Comparison of ENCODE assay signal across 7 cellular contexts in the genomic region with DNA sequence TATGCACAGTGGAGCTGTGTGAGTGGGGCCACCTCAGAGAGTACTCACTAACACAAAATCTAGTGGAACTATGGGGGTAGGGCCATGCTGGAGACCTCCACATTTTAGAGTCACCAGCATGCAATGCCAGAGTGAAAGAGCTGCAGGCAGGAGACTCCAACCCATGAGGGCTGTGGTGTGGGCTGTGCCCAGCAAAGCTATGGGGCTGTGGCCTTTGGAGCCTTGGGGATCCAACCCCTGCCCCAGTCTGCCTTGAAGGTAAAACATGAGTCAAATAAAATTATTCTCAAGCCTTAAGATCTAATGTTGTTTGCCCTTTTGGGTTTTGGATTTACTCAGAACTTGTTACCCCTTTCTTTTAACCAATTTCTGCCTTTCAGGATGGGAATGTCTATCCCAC.
A peak's percentile ranks its signal among the peaks of the same experiment; 100 is the strongest.
DNase-seq lines count a peak whose midpoint lies in the region; TF ChIP-seq lines count a peak whose summit lies in the region.
"Not testable (repeated sequence)": the region's sequence is repeated elsewhere in the genome, so short reads cannot be mapped to it uniquely, and the experiment has no call there.

No MANE protein-coding gene starts in this region.

- DNase-seq in HCEC 1CT (peak; percentile 0), activated T-cell treated with anti-CD3 and anti-CD28 coated beads for 1 hour (ENCODE audit: low read depth) (peak; percentile 0), esophagus muscularis mucosa (ENCODE audit: extremely low spot score) (peak; percentile 50), kidney tubule cell (ENCODE audit: low spot score) (peak; percentile 0), trophoblast cell (peak; percentile 0 to 10), spleen (peak; percentile 42)
- DNase-seq in activated naive CD8-positive, alpha-beta T cell treated with anti-CD3 and anti-CD28 coated beads for 36 hours = peak; percentile 0

- H3K79me2 ChIP-seq in trophoblast cell (ENCODE audit: control insufficient read depth, insufficient read depth, low read length, poor library complexity) = not testable (repeated sequence)

- TF ChIP-seq POLR2A in esophagus muscularis mucosa (IDR thresholded peaks at IDR 0.05; ENCODE audit: low read depth); spleen (IDR thresholded peaks at IDR 0.05): not testable (repeated sequence)

- not testable (repeated sequence) for H3K14ac ChIP-seq in trophoblast cell (ENCODE audit: low read length)

- H4K12ac ChIP-seq in trophoblast cell (ENCODE audit: low read depth, low read length) = not testable (repeated sequence)

- H2BK5ac ChIP-seq in trophoblast cell (ENCODE audit: low read depth, low read length, poor library complexity) = not testable (repeated sequence)

- not testable (repeated sequence) for H3K27ac ChIP-seq in esophagus muscularis mucosa (replicated peaks in 1 of 4); trophoblast cell (ENCODE audit: low read depth, low read length); spleen

- H3K4me3 Mint-ChIP-seq in activated naive CD8-positive, alpha-beta T cell treated with anti-CD3 and anti-CD28 coated beads for 36 hours = not testable (repeated sequence)

- H3K9me3 ChIP-seq in esophagus muscularis mucosa; trophoblast cell (ENCODE audit: insufficient read depth, low read depth, low read length); spleen: not testable (repeated sequence)

- H3K18ac ChIP-seq in trophoblast cell (ENCODE audit: low read length) = not testable (repeated sequence)

- not testable (repeated sequence) for H3K23ac ChIP-seq in trophoblast cell (ENCODE audit: low read length)

- not testable (repeated sequence) for H3K4me1 ChIP-seq in esophagus muscularis mucosa; trophoblast cell (ENCODE audit: control insufficient read depth in 1 of 2, insufficient read depth in 2 of 2, low read length in 2 of 2); spleen

- H3K27me3 Mint-ChIP-seq in activated naive CD8-positive, alpha-beta T cell treated with anti-CD3 and anti-CD28 coated beads for 36 hours = not testable (repeated sequence)

- H3K4me2 ChIP-seq in trophoblast cell (ENCODE audit: low read length) = not testable (repeated sequence)

- H4K8ac ChIP-seq in trophoblast cell (ENCODE audit: low read depth, low read length) = not testable (repeated sequence)

- H3K9me3 Mint-ChIP-seq in activated naive CD8-positive, alpha-beta T cell treated with anti-CD3 and anti-CD28 coated beads for 36 hours = not testable (repeated sequence)

- H4K91ac ChIP-seq in trophoblast cell (ENCODE audit: low read depth, low read length) = not testable (repeated sequence)

- not testable (repeated sequence) for H3K36me3 Mint-ChIP-seq in activated naive CD8-positive, alpha-beta T cell treated with anti-CD3 and anti-CD28 coated beads for 36 hours

- intact Hi-C loops in esophagus muscularis mucosa (cut with DNase I); spleen (cut with DNase I; ENCODE audit: low total_unique reads): not testable (repeated sequence)

- H3K4me1 Mint-ChIP-seq in activated naive CD8-positive, alpha-beta T cell treated with anti-CD3 and anti-CD28 coated beads for 36 hours = not testable (repeated sequence)

- not testable (repeated sequence) for H3K79me1 ChIP-seq in trophoblast cell (ENCODE audit: low read length)

- H3K27ac Mint-ChIP-seq in activated naive CD8-positive, alpha-beta T cell treated with anti-CD3 and anti-CD28 coated beads for 36 hours = not testable (repeated sequence)

- not testable (repeated sequence) for H3K27me3 ChIP-seq in esophagus muscularis mucosa; trophoblast cell (ENCODE audit: insufficient read depth, low read length); spleen (replicated peaks in 1 of 7)

- not testable (repeated sequence) for H2AK5ac ChIP-seq in trophoblast cell (ENCODE audit: low read length)

- TF ChIP-seq EP300 in esophagus muscularis mucosa (IDR thresholded peaks at IDR 0.05) = not testable (repeated sequence)

- H2BK120ac ChIP-seq in trophoblast cell (ENCODE audit: insufficient read depth, low read length, poor library complexity) = not testable (repeated sequence)

- TF ChIP-seq CTCF in esophagus muscularis mucosa (IDR thresholded peaks at IDR 0.05); spleen (IDR thresholded peaks at IDR 0.05 in 8 of 11, conservative IDR thresholded peaks at IDR 0.05 in 3 of 11): not testable (repeated sequence)

- not testable (repeated sequence) for H2AFZ ChIP-seq in trophoblast cell (ENCODE audit: insufficient read depth, low read length, poor library complexity)

- H3K4ac ChIP-seq in trophoblast cell (ENCODE audit: low read depth, low read length) = not testable (repeated sequence)

- not testable (repeated sequence) for H3K4me3 ChIP-seq in esophagus muscularis mucosa; trophoblast cell (ENCODE audit: low read depth, low read length); spleen

- H3K36me3 ChIP-seq in esophagus muscularis mucosa; trophoblast cell (ENCODE audit: control insufficient read depth in 1 of 2, insufficient read depth in 2 of 2, low read length in 2 of 2); spleen: not testable (repeated sequence)

- not testable (repeated sequence) for H3K9ac ChIP-seq in trophoblast cell (ENCODE audit: low read length)

- H2BK12ac ChIP-seq in trophoblast cell (ENCODE audit: low read length) = not testable (repeated sequence)

Comparison
In these comparisons a context has a peak if more than half of its experiments do, and no peak if none do; other contexts are left out.
1. DNase-seq: peak in every context shown above with its lines; median percentile 50 in esophagus muscularis mucosa; 42 in spleen; 5 in trophoblast cell; 0 in HCEC 1CT; 0 in activated T-cell treated with anti-CD3 and anti-CD28 coated beads for 1 hour; 0 in activated naive CD8-positive, alpha-beta T cell treated with anti-CD3 and anti-CD28 coated beads for 36 hours; 0 in kidney tubule cell.